Comparison of ENCODE assay signal across 9 cellular contexts in genomic region chr12:50257226-50258166, GRCh38. TPM values are rescaled to one million over a fixed set of nuclear protein-coding genes. Genes with fewer than 3 reads are reported as not detected.
DNase-seq lines count a peak whose midpoint lies in the region; ATAC-seq and TF ChIP-seq lines count a peak whose summit lies in the region.
"Had no signal": no experiment of that assay in that cellular context is flagged by ENCODE, and none has a peak within 500 bp of the region (broad histone marks: within the 10 kb centered on the region; RNA-seq: fewer than 3 reads in every experiment).

No MANE protein-coding gene starts in this region.

- peaks cover 4 to 14% (median 5%) of the 10 kb centered on the region in 4 donors for H3K4me1 Mint-ChIP-seq in CD4-positive, alpha-beta memory T cell
- H3K4me1 Mint-ChIP-seq in natural killer cell: no peaks in the 10 kb centered on the region

- H3K4me3 ChIP-seq in parathyroid adenoma (ENCODE audit: low read depth, low read length): no peak overlapping the region
- H3K4me3 ChIP-seq in CD4-positive, alpha-beta memory T cell (ENCODE audit: low read length in 2 of 2): no peak overlapping the region

- TF ChIP-seq CTCF in parathyroid adenoma (IDR thresholded peaks at IDR 0.05) (no peak), natural killer cell (IDR thresholded peaks at IDR 0.05) (no peak)

- H3K9me3 Mint-ChIP-seq in CD4-positive, alpha-beta memory T cell: no peaks in the 10 kb centered on the region
- H3K9me3 Mint-ChIP-seq in natural killer cell: no peaks in the 10 kb centered on the region
- H3K9me3 Mint-ChIP-seq: activated naive CD4-positive, alpha-beta T cell treated with anti-CD3 and anti-CD28 coated beads, Interleukin-2, amount 50 U/mL, for 24 hours had no signal

- H2AFZ ChIP-seq in parathyroid adenoma: peak overlapping the region; percentile 43

- H3K27me3 Mint-ChIP-seq in CD4-positive, alpha-beta memory T cell: no peaks in the 10 kb centered on the region
- H3K27me3 Mint-ChIP-seq in natural killer cell (ENCODE audit: low read depth in 2 of 2): no peaks in the 10 kb centered on the region
- H3K27me3 Mint-ChIP-seq: activated naive CD4-positive, alpha-beta T cell treated with anti-CD3 and anti-CD28 coated beads, Interleukin-2, amount 50 U/mL, for 24 hours had no signal

- ATAC-seq in natural killer cell: no peak
- no peak for ATAC-seq in GM18511 (IDR thresholded peaks at IDR 0.05; ENCODE audit: unreplicated experiment)

- intact Hi-C loops in CD4-positive, alpha-beta memory T cell (cut with micrococcal nuclease): no loop called here
- intact Hi-C loops in natural killer cell (cut with micrococcal nuclease): no loop called here

- H3K9ac ChIP-seq in parathyroid adenoma: no peak overlapping the region

- H3K27me3 ChIP-seq in parathyroid adenoma (ENCODE audit: control insufficient read depth, insufficient read depth, low read length): no peaks in the 10 kb centered on the region
- H3K27me3 ChIP-seq in CD4-positive, alpha-beta memory T cell (ENCODE audit: insufficient read depth, low read length): no peaks in the 10 kb centered on the region

- DNase-seq in G401 (ENCODE audit: low spot score) (peak; percentile 57), NCI-H69 (lab: John Stamatoyannopoulos, UW) (peak; percentile 48), fibroblast of gingiva (ENCODE audit: low read depth) (peak; percentile 81), natural killer cell (no peak), HT-29 (ENCODE audit: low spot score) (no peak)
- DNase-seq in CD4-positive, alpha-beta memory T cell: no peak

- CTCF ChIA-PET in CD4-positive, alpha-beta memory T cell (lab: Charles Lee; ENCODE audit: partially characterized antibody): no interaction called here

- no peaks in the 10 kb centered on the region for H3K79me2 ChIP-seq in parathyroid adenoma

- peak overlapping the region; percentile 60 for H3K27ac ChIP-seq in parathyroid adenoma
- no peak overlapping the region for H3K27ac ChIP-seq in CD4-positive, alpha-beta memory T cell (ENCODE audit: low read depth, low read length)

- no peaks in the 10 kb centered on the region for H3K9me3 ChIP-seq in parathyroid adenoma (ENCODE audit: control insufficient read depth, low read length)
- H3K9me3 ChIP-seq in CD4-positive, alpha-beta memory T cell (ENCODE audit: control insufficient read depth in 1 of 2, low read length in 2 of 2): no peaks in the 10 kb centered on the region

- POLR2A ChIA-PET in CD4-positive, alpha-beta memory T cell (lab: Charles Lee; ENCODE audit: partially characterized antibody): no interaction called here

- H3K4me1 ChIP-seq in parathyroid adenoma: peaks cover 13% of the 10 kb centered on the region
- peaks cover 6% of the 10 kb centered on the region for H3K4me1 ChIP-seq in CD4-positive, alpha-beta memory T cell (ENCODE audit: insufficient read depth, low read length)

- no peak overlapping the region for H3K4me3 Mint-ChIP-seq in CD4-positive, alpha-beta memory T cell
- no peak overlapping the region for H3K4me3 Mint-ChIP-seq in natural killer cell
- H3K4me3 Mint-ChIP-seq: activated naive CD4-positive, alpha-beta T cell treated with anti-CD3 and anti-CD28 coated beads, Interleukin-2, amount 50 U/mL, for 24 hours had no signal

- peak overlapping the region in 2 of 7 donors; percentile 2 to 18 for H3K27ac Mint-ChIP-seq in CD4-positive, alpha-beta memory T cell
- H3K27ac Mint-ChIP-seq in natural killer cell: no peak overlapping the region
- H3K27ac Mint-ChIP-seq: activated naive CD4-positive, alpha-beta T cell treated with anti-CD3 and anti-CD28 coated beads, Interleukin-2, amount 50 U/mL, for 24 hours had no signal

- in situ Hi-C loops in G401 (cut with HindIII; ENCODE audit: low sequenced_read_pairs): no loop called here

- H3K36me3 Mint-ChIP-seq in CD4-positive, alpha-beta memory T cell: no peaks in the 10 kb centered on the region
- no peaks in the 10 kb centered on the region for H3K36me3 Mint-ChIP-seq in natural killer cell
- H3K36me3 Mint-ChIP-seq: activated naive CD4-positive, alpha-beta T cell treated with anti-CD3 and anti-CD28 coated beads, Interleukin-2, amount 50 U/mL, for 24 hours had no signal

- no peaks in the 10 kb centered on the region for H3K36me3 ChIP-seq in parathyroid adenoma (ENCODE audit: control insufficient read depth, insufficient read depth, low read length)
- H3K36me3 ChIP-seq in CD4-positive, alpha-beta memory T cell (ENCODE audit: insufficient read depth, low read length): no peaks in the 10 kb centered on the region

- peak overlapping the region; percentile 47 for H3K4me2 ChIP-seq in parathyroid adenoma (ENCODE audit: low read length)

RNA-seq across cellular contexts. Expression of gene LIMA1, which starts 25.8 kb away (rescaled TPM):
- total RNA-seq in G401 (2014; rRNA removed; shearing (Covaris generic)): 14.5 and 33.7 TPM in 2 replicates
- 10 to 100 TPM; 11.5 to 14.9 TPM for total RNA-seq in CD4-positive, alpha-beta memory T cell
- polyA plus RNA-seq in CD4-positive, alpha-beta memory T cell: 10 to 100 TPM in 1 of 2 donors, 1 to 10 TPM in 1; 4.9 to 12.6 TPM
- 10 to 100 TPM; 12.0 to 16.2 (median 13.7) TPM for total RNA-seq in natural killer cell
- 81.4 and 91.1 TPM in 2 replicates for total RNA-seq in HT-29 (2014; rRNA removed; shearing (Covaris generic))

Comparison
In these comparisons a context has a peak if more than half of its experiments do, and no peak if none do; other contexts are left out.
1. DNase-seq: peak in G401 (single experiment), NCI-H69 (single experiment) and fibroblast of gingiva (single experiment); none in CD4-positive, alpha-beta memory T cell (0 of 5), natural killer cell (single experiment) and HT-29 (single experiment).